ENCODE assay signal across 16 cellular contexts in genomic region chr3:174068035-174068434, GRCh38.
"Had no signal": no experiment of that assay in that cellular context is flagged by ENCODE, and none has a peak within 500 bp of the region (broad histone marks: within the 10 kb centered on the region; RNA-seq: fewer than 3 reads in every experiment).

No MANE protein-coding gene starts in this region.

- H3K27me3 Mint-ChIP-seq: naive thymus-derived CD4-positive, alpha-beta T cell had no signal

- H3K36me3 Mint-ChIP-seq: naive thymus-derived CD4-positive, alpha-beta T cell had no signal

- H3K4me1 Mint-ChIP-seq: naive thymus-derived CD4-positive, alpha-beta T cell had no signal

- ATAC-seq: foreskin keratinocyte; gastroesophageal sphincter; heart right ventricle; left cardiac atrium; left lung; left ventricle myocardium superior; lower lobe of right lung; naive thymus-derived CD4-positive, alpha-beta T cell had no signal

- DNase-seq: dermis blood vessel endothelial cell; dorsolateral prefrontal cortex; effector CD4-positive, alpha-beta T cell; effector memory CD4-positive, alpha-beta T cell; foreskin keratinocyte; head of caudate nucleus; heart right ventricle; hippocampal formation; left cardiac atrium; left lung; left ventricle myocardium superior; lower lobe of right lung; mesenchymal stem cell; midbrain; naive thymus-derived CD4-positive, alpha-beta T cell had no signal

- H3K4me3 Mint-ChIP-seq: naive thymus-derived CD4-positive, alpha-beta T cell had no signal

- H3K27ac Mint-ChIP-seq: naive thymus-derived CD4-positive, alpha-beta T cell had no signal
